ENCODE assay signal across 24 cellular contexts in the genomic region with DNA sequence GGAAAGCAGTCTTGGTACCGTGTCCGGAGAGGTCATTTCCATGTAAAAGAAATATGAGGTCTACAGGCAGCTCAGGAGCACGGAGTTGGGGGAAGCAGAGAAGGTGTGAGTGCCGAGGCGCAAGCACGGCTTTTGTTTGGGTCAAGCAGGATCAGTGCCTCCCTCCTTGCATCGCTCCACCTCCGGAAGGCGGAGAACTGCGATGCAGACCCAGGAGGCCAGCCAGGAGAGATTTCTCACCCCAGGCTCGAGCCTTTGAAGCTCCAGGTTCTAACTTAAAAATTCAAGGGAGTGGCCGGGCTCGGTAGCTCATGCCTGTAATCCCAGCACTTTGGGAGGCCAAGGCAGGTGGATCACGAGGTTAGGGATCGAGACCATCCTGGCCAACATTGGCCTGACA. TPM values are rescaled to one million over a fixed set of nuclear protein-coding genes. Genes with fewer than 3 reads are reported as not detected.
DNase-seq lines count a peak whose midpoint lies in the region; ATAC-seq and TF ChIP-seq lines count a peak whose summit lies in the region.
"Had no signal": no experiment of that assay in that cellular context is flagged by ENCODE, and none has a peak within 500 bp of the region (broad histone marks: within the 10 kb centered on the region; RNA-seq: fewer than 3 reads in every experiment).

No MANE protein-coding gene starts in this region.

- H3K27ac ChIP-seq in spleen = no peak overlapping the region
- H3K27ac ChIP-seq: ascending aorta, heart left ventricle, KMS-11, suprapubic skin had no signal

- no peak for TF ChIP-seq CTCF in spleen (IDR thresholded peaks at IDR 0.05 in 8 of 11, conservative IDR thresholded peaks at IDR 0.05 in 3 of 11)

- no peaks in the 10 kb centered on the region for H3K36me3 Mint-ChIP-seq in activated naive CD8-positive, alpha-beta T cell
- peaks cover 22% of the 10 kb centered on the region for H3K36me3 Mint-ChIP-seq in activated naive CD8-positive, alpha-beta T cell treated with anti-CD3 and anti-CD28 coated beads, Interleukin-2, amount 50 U/mL, for 24 hours (ENCODE audit: low read depth)
- peaks cover 49% of the 10 kb centered on the region for H3K36me3 Mint-ChIP-seq in activated T-helper 17 cell treated with anti-CD3 and anti-CD28 coated beads, Interleukin-2, amount 50 U/mL, for 72 hours (ENCODE audit: low read depth)

- no peak for ATAC-seq in activated naive CD8-positive, alpha-beta T cell treated with anti-CD3 and anti-CD28 coated beads, Interleukin-2, amount 50 U/mL, for 24 hours
- no peak for ATAC-seq in activated T-helper 17 cell treated with anti-CD3 and anti-CD28 coated beads, Interleukin-2, amount 50 U/mL, for 72 hours (replicated peaks)
- ATAC-seq in HG03097 (IDR thresholded peaks at IDR 0.05; ENCODE audit: low FRiP score, unreplicated experiment) (no peak), GM21367 (IDR thresholded peaks at IDR 0.05; ENCODE audit: unreplicated experiment) (no peak)
- ATAC-seq: heart left ventricle had no signal

- H3K4me1 ChIP-seq in spleen = peaks cover 10 to 95% (median 52%) of the 10 kb centered on the region in 6 donors
- H3K4me1 ChIP-seq: ascending aorta had no signal

- H3K4me1 Mint-ChIP-seq in activated naive CD8-positive, alpha-beta T cell (ENCODE audit: low read depth) = peaks cover 67% of the 10 kb centered on the region
- peaks cover 57% of the 10 kb centered on the region for H3K4me1 Mint-ChIP-seq in activated naive CD8-positive, alpha-beta T cell treated with anti-CD3 and anti-CD28 coated beads, Interleukin-2, amount 50 U/mL, for 24 hours
- H3K4me1 Mint-ChIP-seq in activated T-helper 17 cell treated with anti-CD3 and anti-CD28 coated beads, Interleukin-2, amount 50 U/mL, for 72 hours = peaks cover 30% of the 10 kb centered on the region

- 75 to 87% (median 84%) methylated on average over 3 to 15 of the region's 15 CpGs for WGBS in spleen, 5 donors

- H3K27ac Mint-ChIP-seq in activated naive CD8-positive, alpha-beta T cell = peak overlapping the region; percentile 73
- H3K27ac Mint-ChIP-seq in activated naive CD8-positive, alpha-beta T cell treated with anti-CD3 and anti-CD28 coated beads, Interleukin-2, amount 50 U/mL, for 24 hours = no peak overlapping the region
- H3K27ac Mint-ChIP-seq in activated T-helper 17 cell treated with anti-CD3 and anti-CD28 coated beads, Interleukin-2, amount 50 U/mL, for 72 hours = peak overlapping the region; percentile 23
- H3K27ac Mint-ChIP-seq: activated naive CD4-positive, alpha-beta T cell treated with anti-CD3 and anti-CD28 coated beads for 36 hours; memory B cell had no signal

- H3K27me3 ChIP-seq in spleen (replicated peaks in 1 of 7) = no peaks in the 10 kb centered on the region
- H3K27me3 ChIP-seq: ascending aorta, heart left ventricle, suprapubic skin had no signal

- no peaks in the 10 kb centered on the region for H3K27me3 Mint-ChIP-seq in activated naive CD8-positive, alpha-beta T cell
- no peaks in the 10 kb centered on the region for H3K27me3 Mint-ChIP-seq in activated naive CD8-positive, alpha-beta T cell treated with anti-CD3 and anti-CD28 coated beads, Interleukin-2, amount 50 U/mL, for 24 hours
- no peaks in the 10 kb centered on the region for H3K27me3 Mint-ChIP-seq in activated T-helper 17 cell treated with anti-CD3 and anti-CD28 coated beads, Interleukin-2, amount 50 U/mL, for 72 hours
- H3K27me3 Mint-ChIP-seq: memory B cell had no signal

- no peaks in the 10 kb centered on the region for H3K9me3 Mint-ChIP-seq in activated naive CD8-positive, alpha-beta T cell (ENCODE audit: low read depth)
- H3K9me3 Mint-ChIP-seq in activated naive CD8-positive, alpha-beta T cell treated with anti-CD3 and anti-CD28 coated beads, Interleukin-2, amount 50 U/mL, for 24 hours = peaks cover 5% of the 10 kb centered on the region
- H3K9me3 Mint-ChIP-seq in activated T-helper 17 cell treated with anti-CD3 and anti-CD28 coated beads, Interleukin-2, amount 50 U/mL, for 72 hours = no peaks in the 10 kb centered on the region
- H3K9me3 Mint-ChIP-seq: activated naive CD4-positive, alpha-beta T cell treated with anti-CD3 and anti-CD28 coated beads for 36 hours; HFFc6; memory B cell had no signal

- H3K36me3 ChIP-seq in spleen = peaks cover 0 to 86% (median 15%) of the 10 kb centered on the region in 6 donors

- peaks cover 0 to 5% (median 0%) of the 10 kb centered on the region in 8 donors for H3K9me3 ChIP-seq in spleen
- H3K9me3 ChIP-seq: ascending aorta, heart left ventricle, suprapubic skin had no signal

- intact Hi-C loops in spleen (cut with DNase I; ENCODE audit: low total_unique reads) = loop anchor here (10.0 kb wide), 1 partner anchor 194 kb away; no protein-coding TSS in a partner anchor

- TF ChIP-seq POLR2A in spleen (IDR thresholded peaks at IDR 0.05) = no peak

- no peak for DNase-seq in activated naive CD8-positive, alpha-beta T cell treated with anti-CD3 and anti-CD28 coated beads, Interleukin-2, amount 50 U/mL, for 24 hours
- DNase-seq in iPS-NIHi7 (ENCODE audit: extremely low spot score) (peak; percentile 69), skeletal muscle cell (ENCODE audit: low read depth) (no peak), spleen (no peak)
- DNase-seq: activated CD4-positive, alpha-beta T cell treated with anti-CD3 and anti-CD28 coated beads for 48 hours; activated naive CD4-positive, alpha-beta T cell treated with anti-CD3 and anti-CD28 coated beads for 36 hours; cerebellar nuclear complex; DMS79; NCI-H2107; NCI-H526; stimulated activated CD4-positive, alpha-beta T cell treated with anti-CD3 and anti-CD28 coated beads, Interleukin-12 subunit alpha, Interleukin-12 subunit beta, amount 100 ng/mL, for 4 hours had no signal

- H3K4me3 Mint-ChIP-seq in activated naive CD8-positive, alpha-beta T cell = no peak overlapping the region
- H3K4me3 Mint-ChIP-seq in activated naive CD8-positive, alpha-beta T cell treated with anti-CD3 and anti-CD28 coated beads, Interleukin-2, amount 50 U/mL, for 24 hours = no peak overlapping the region
- no peak overlapping the region for H3K4me3 Mint-ChIP-seq in activated T-helper 17 cell treated with anti-CD3 and anti-CD28 coated beads, Interleukin-2, amount 50 U/mL, for 72 hours
- H3K4me3 Mint-ChIP-seq: activated naive CD4-positive, alpha-beta T cell treated with anti-CD3 and anti-CD28 coated beads for 36 hours; CD14-positive monocyte; HFFc6; memory B cell had no signal

- peak overlapping the region; percentile 13 for H3K4me3 ChIP-seq in skeletal muscle cell (ENCODE audit: low read depth, low read length)
- no peak overlapping the region for H3K4me3 ChIP-seq in spleen
- H3K4me3 ChIP-seq: ascending aorta, heart left ventricle, suprapubic skin had no signal

RNA-seq across cellular contexts. Expression of gene NAA60, which starts 25.0 kb away (rescaled TPM):
- 10 to 100 TPM; 36.8 to 38.7 TPM for total RNA-seq in activated T-helper 17 cell treated with anti-CD3 and anti-CD28 coated beads, Interleukin-2, amount 50 U/mL, for 72 hours
- total RNA-seq in spleen = 10 to 100 TPM; 35.0 to 85.9 (median 51.2) TPM
- 10 to 100 TPM; 27.2 to 40.3 (median 33.8) TPM for polyA plus RNA-seq in spleen

RNA-seq across cellular contexts. Expression of gene ZNF597, which starts 25.2 kb away (rescaled TPM):
- total RNA-seq in activated T-helper 17 cell treated with anti-CD3 and anti-CD28 coated beads, Interleukin-2, amount 50 U/mL, for 72 hours = 1 to 10 TPM; 2.0 to 3.0 TPM
- 1 to 10 TPM; 2.4 to 4.6 (median 3.7) TPM for total RNA-seq in spleen
- polyA plus RNA-seq in spleen = 1 to 10 TPM in 2 of 3 donors, under 1 TPM in 1; 0.78 to 1.3 (median 1.2) TPM

RNA-seq across cellular contexts. Expression of gene C16orf90, which starts 26.8 kb away (rescaled TPM):
- total RNA-seq in activated T-helper 17 cell treated with anti-CD3 and anti-CD28 coated beads, Interleukin-2, amount 50 U/mL, for 72 hours = not detected
- not detected for total RNA-seq in spleen
- not detected for polyA plus RNA-seq in spleen
- total RNA-seq: activated naive CD4-positive, alpha-beta T cell treated with anti-CD3 and anti-CD28 coated beads for 36 hours; ascending aorta; heart left ventricle; HFFc6; kidney epithelial cell; suprapubic skin had no signal
- polyA plus RNA-seq: CD14-positive monocyte, heart left ventricle, neural cell had no signal

RNA-seq across cellular contexts. Expression of gene CLUAP1, which starts 32.3 kb away (rescaled TPM):
- total RNA-seq in activated T-helper 17 cell treated with anti-CD3 and anti-CD28 coated beads, Interleukin-2, amount 50 U/mL, for 72 hours = 10 to 100 TPM; 14.9 to 15.7 TPM
- 10 to 100 TPM in 6 of 7 donors, 1 to 10 TPM in 1; 9.8 to 19.7 (median 14.9) TPM for total RNA-seq in spleen
- polyA plus RNA-seq in spleen = 1 to 10 TPM; 4.0 to 9.2 (median 9.0) TPM
